Comparison of ENCODE assay signal across 12 cellular contexts in the genomic region with DNA sequence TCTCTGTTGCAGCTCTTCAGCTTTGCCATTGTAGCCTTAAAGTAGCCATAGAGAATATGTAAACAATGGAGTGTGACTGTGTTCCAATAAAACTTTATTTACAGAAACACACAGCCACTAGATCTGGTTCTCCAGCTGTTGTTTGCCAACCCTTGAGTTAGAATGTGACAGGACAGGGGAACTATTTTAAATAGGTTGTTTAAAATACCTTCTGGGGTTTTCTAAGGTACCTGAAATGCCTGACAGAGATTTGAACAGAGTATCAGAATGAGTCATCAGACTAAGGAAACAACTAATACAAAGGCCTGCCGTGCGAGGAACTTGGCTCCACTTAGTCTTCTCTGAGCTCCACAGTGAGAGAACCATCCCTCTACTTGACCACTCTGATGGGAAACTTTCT.
DNase-seq lines count a peak whose midpoint lies in the region; ATAC-seq, FAIRE-seq and TF ChIP-seq lines count a peak whose summit lies in the region.
"Had no signal": no experiment of that assay in that cellular context is flagged by ENCODE, and none has a peak within 500 bp of the region (broad histone marks: within the 10 kb centered on the region; RNA-seq: fewer than 3 reads in every experiment).

No MANE protein-coding gene starts in this region.

- intact Hi-C loops in HepG2 (cut with micrococcal nuclease; ENCODE audit: unreplicated experiment) (no loop called here), right lobe of liver (cut with DNase I) (no loop called here), activated B cell treated with CpG ODN at 0.5 μM for 24 hours (cut with micrococcal nuclease) (loop anchor here (2.0 kb wide), 1 partner anchor 13 kb away; no protein-coding TSS in a partner anchor)

- TF ChIP-seq CTCF in HepG2 (CRISPR knock-in tag; IDR thresholded peaks at IDR 0.05) (no peak), right lobe of liver (IDR thresholded peaks at IDR 0.05) (no peak), activated B cell treated with CpG ODN at 0.5 μM for 24 hours (IDR thresholded peaks at IDR 0.05) (no peak), foreskin fibroblast (IDR thresholded peaks at IDR 0.05; ENCODE audit: low read depth, low read length) (no peak)

- H3K4me3 Mint-ChIP-seq in activated B cell treated with CpG ODN at 0.5 μM for 24 hours = no peak overlapping the region

- BruUV-seq in HepG2 (replicated peaks; lab: Mats Ljungman, UMichigan) = no TSS peak

- no peak for FAIRE-seq in HepG2 (lab: Jason Lieb, UNC)

- peak overlapping the region; percentile 25 for H3K27ac Mint-ChIP-seq in activated B cell treated with CpG ODN at 0.5 μM for 24 hours

- H3K4me3 ChIP-seq in HepG2 (replicated peaks in 1 of 3; ENCODE audit: insufficient read depth in 1 of 3, low read depth in 2 of 3, low read length in 3 of 3) (no peak overlapping the region), right lobe of liver (no peak overlapping the region), foreskin fibroblast (ENCODE audit: low read depth in 1 of 2, low read length in 2 of 2) (no peak overlapping the region), Karpas-422 (ENCODE audit: low read length) (no peak overlapping the region)
- H3K4me3 ChIP-seq: skin epidermis had no signal

- no peaks in the 10 kb centered on the region for H3K9me2 ChIP-seq in Karpas-422 (replicated peaks; ENCODE audit: insufficient read depth, low read length)

- no peaks in the 10 kb centered on the region for H3K79me2 ChIP-seq in HepG2 (ENCODE audit: insufficient read depth, low read length)
- H3K79me2 ChIP-seq in Karpas-422 (ENCODE audit: low read length) = no peaks in the 10 kb centered on the region

- H3K4me2 ChIP-seq in HepG2 (ENCODE audit: low read depth, low read length) (no peak overlapping the region), Karpas-422 (ENCODE audit: low read depth, low read length, poor library complexity, severe bottlenecking) (no peak overlapping the region)

- H3K9me3 ChIP-seq in HepG2 (ENCODE audit: low read length) (no peaks in the 10 kb centered on the region), right lobe of liver (no peaks in the 10 kb centered on the region), Karpas-422 (ENCODE audit: low read length) (no peaks in the 10 kb centered on the region)

- H3K36me3 ChIP-seq in HepG2 (replicated peaks in 1 of 2; ENCODE audit: control insufficient read depth in 1 of 2, insufficient read depth in 2 of 2, low read length in 2 of 2) (peaks cover 1 to 24% of the 10 kb centered on the region in 2 experiments; a peak in 3 of 5 replicates), right lobe of liver (peaks cover 8 to 49% (median 26%) of the 10 kb centered on the region in 4 donors), Karpas-422 (ENCODE audit: insufficient read depth, low read length) (peaks cover 19% of the 10 kb centered on the region; the same call in 1 of the 2 replicates)

- H4K20me1 ChIP-seq in HepG2 (ENCODE audit: insufficient read depth, low read length) (no peaks in the 10 kb centered on the region), Karpas-422 (ENCODE audit: insufficient read depth, low read depth, low read length) (no peaks in the 10 kb centered on the region)

- H3K36me3 Mint-ChIP-seq in activated B cell treated with CpG ODN at 0.5 μM for 24 hours (ENCODE audit: low read depth) = peaks cover 69% of the 10 kb centered on the region

- H3K27ac ChIP-seq in HepG2 (ENCODE audit: extremely low read length, insufficient read depth, low read length) (no peak overlapping the region), right lobe of liver (no peak overlapping the region), Karpas-422 (ENCODE audit: low read length) (no peak overlapping the region)
- H3K27ac ChIP-seq: C4-2B, skin epidermis had no signal

- no peak for DNase-seq in HepG2 (ENCODE audit: low spot score)
- DNase-seq in right lobe of liver = no peak
- DNase-seq in activated B cell treated with CpG ODN at 0.5 μM for 24 hours = no peak
- no peak for DNase-seq in foreskin fibroblast
- DNase-seq in stimulated activated CD4-positive, alpha-beta T cell treated with anti-CD3 and anti-CD28 coated beads, Interleukin-4, amount 100 ng/mL, for 24 hours = no peak
- no peak for DNase-seq in Karpas-422
- DNase-seq in DMS114 treated with DMSO at 0.1 percent for 48 hours (lab: John Stamatoyannopoulos, UW; ENCODE audit: unreplicated experiment) = no peak
- DNase-seq: activated CD8-positive, alpha-beta memory T cell treated with anti-CD3 and anti-CD28 coated beads, Interleukin-2, amount 50 U/mL, for 4 hours; NCI-H1105 treated with DMSO at 0.1 percent for 48 hours had no signal

- H3K27me3 ChIP-seq in HepG2 (ENCODE audit: control insufficient read depth in 1 of 2, insufficient read depth in 2 of 2, low read length in 2 of 2) = no peaks in the 10 kb centered on the region
- H3K27me3 ChIP-seq in right lobe of liver = no peaks in the 10 kb centered on the region
- H3K27me3 ChIP-seq in Karpas-422 (ENCODE audit: low read length) = no peaks in the 10 kb centered on the region

- POLR2A ChIA-PET in HepG2 (lab: Yijun Ruan, JAX) = no interaction called here
- POLR2A ChIA-PET in activated B cell treated with CpG ODN at 0.5 μM for 24 hours (lab: Charles Lee) = interaction anchor here (1.0 kb wide), 1 partner anchor 119 kb away, joined by 3 read pairs; no protein-coding TSS in a partner anchor

- CTCF ChIA-PET in HepG2 (lab: Yijun Ruan, JAX; ENCODE audit: low intra/inter-chr PET ratio, low total read pairs) (no interaction called here), activated B cell treated with CpG ODN at 0.5 μM for 24 hours (lab: Charles Lee) (no interaction called here)

- no peak for TF ChIP-seq EP300 in HepG2 (IDR thresholded peaks at IDR 0.05; ENCODE audit: low read depth in 2 of 2, low read length in 2 of 2)
- no peak for TF ChIP-seq EP300 in HepG2 (CRISPR knock-in tag; IDR thresholded peaks at IDR 0.05; ENCODE audit: borderline replicate concordance)

- in situ Hi-C loops in HepG2 (cut with HindIII; ENCODE audit: extremely low pct_ligation_motif_present, low pct_unique_long_range_greater_than_20kb) = no loop called here

- H2AFZ ChIP-seq in HepG2 (ENCODE audit: low read length) (no peak overlapping the region), Karpas-422 (ENCODE audit: low read length) (no peak overlapping the region)

- ATAC-seq in HepG2 = no peak
- ATAC-seq in right lobe of liver = no peak
- ATAC-seq in HG02973 (IDR thresholded peaks at IDR 0.05; ENCODE audit: unreplicated experiment) = peak; percentile 100
- peak; percentile 74 for ATAC-seq in activated B cell treated with CpG ODN at 0.5 μM for 24 hours (ENCODE audit: low read depth)

- no peaks in the 10 kb centered on the region for H3K27me3 Mint-ChIP-seq in activated B cell treated with CpG ODN at 0.5 μM for 24 hours

- no peak for TF ChIP-seq POLR2A in HepG2 (IDR thresholded peaks at IDR 0.05; ENCODE audit: insufficient read depth in 1 of 2, low read depth in 2 of 2, low read length in 2 of 2)
- no peak for TF ChIP-seq POLR2A in right lobe of liver (IDR thresholded peaks at IDR 0.05)

- peaks cover 12% of the 10 kb centered on the region for H3K4me1 Mint-ChIP-seq in activated B cell treated with CpG ODN at 0.5 μM for 24 hours

- TF ChIP-seq RAD21 in HepG2 (CRISPR knock-in tag; IDR thresholded peaks at IDR 0.05) = no peak

- no peak overlapping the region for H3K9ac ChIP-seq in HepG2 (ENCODE audit: insufficient read depth, low read depth, low read length)
- no peak overlapping the region for H3K9ac ChIP-seq in Karpas-422 (ENCODE audit: low read length)

- no peaks in the 10 kb centered on the region for H3K4me1 ChIP-seq in HepG2 (ENCODE audit: insufficient read depth, low read length)
- H3K4me1 ChIP-seq in right lobe of liver = no peaks in the 10 kb centered on the region
- no peaks in the 10 kb centered on the region for H3K4me1 ChIP-seq in Karpas-422 (ENCODE audit: low read length)

- H3K9me3 Mint-ChIP-seq in activated B cell treated with CpG ODN at 0.5 μM for 24 hours = no peaks in the 10 kb centered on the region

- 96% methylated on average over 2 of the region's 2 CpGs for WGBS in HepG2 (ENCODE audit: low lambda C conversion rate)
- WGBS in right lobe of liver (ENCODE audit: insufficient coverage, low coverage, low lambda C conversion rate, missing lambda C conversion rate) = no CpG with 5 or more reads among the region's 2 CpGs

TF ChIP-seq in HepG2, 621 proteins besides CTCF, POLR2A, EP300 and RAD21 (continues in another document):
- TF ChIP-seq PPARG (CRISPR knock-in tag; conservative IDR thresholded peaks at IDR 0.05) (no peak), ZFP90 (CRISPR knock-in tag; IDR thresholded peaks at IDR 0.05; ENCODE audit: borderline replicate concordance) (no peak)

Comparison
In these comparisons a context has a peak if more than half of its experiments do, and no peak if none do; other contexts are left out.
1. ATAC-seq: peak in HG02973 (single experiment) and activated B cell treated with CpG ODN at 0.5 μM for 24 hours (single experiment); none in HepG2 (single experiment) and right lobe of liver (0 of 4).